In genomic region chr17:81537343-81537855, GRCh38 we compare ENCODE assay signal across 8 cellular contexts. TPM values are rescaled to one million over a fixed set of nuclear protein-coding genes. Genes with fewer than 3 reads are reported as not detected.
DNase-seq lines count a peak whose midpoint lies in the region; ATAC-seq, FAIRE-seq and TF ChIP-seq lines count a peak whose summit lies in the region.

No MANE protein-coding gene starts in this region.

- H3F3A ChIP-seq in SU-DHL-6 (ENCODE audit: insufficient read depth) = no peaks in the 10 kb centered on the region

- POLR2A ChIA-PET in HEK293 (lab: Yijun Ruan, JAX) = interaction anchor here (1.0 kb wide), 1 partner anchor 15 kb away, joined by 3 read pairs; no protein-coding TSS in a partner anchor
- POLR2A ChIA-PET in endothelial cell of umbilical vein (lab: Charles Lee) = no interaction called here

- H3K27ac Mint-ChIP-seq in osteocyte (ENCODE audit: unreplicated experiment) = no peak overlapping the region

- no peak for FAIRE-seq in endothelial cell of umbilical vein (lab: Jason Lieb, UNC)

- H3K27me3 ChIP-seq in SU-DHL-6 (ENCODE audit: low read length) (no peaks in the 10 kb centered on the region), endothelial cell of umbilical vein (ENCODE audit: control insufficient read depth in 2 of 2, insufficient read depth in 2 of 2, low read length in 2 of 2) (peaks cover 5 to 18% of the 10 kb centered on the region in 2 experiments)

- DNase-seq in COLO668 (lab: John Stamatoyannopoulos, UW; ENCODE audit: unreplicated experiment) = peak; percentile 86
- DNase-seq in endothelial cell of umbilical vein (ENCODE audit: low read depth, low spot score) = no peak
- no peak for DNase-seq in osteocyte (ENCODE audit: extremely low spot score, unreplicated experiment)
- DNase-seq in OCI-M1 (lab: John Stamatoyannopoulos, UW) = no peak
- no peak for DNase-seq in A172 (ENCODE audit: low spot score)

- H3K9ac ChIP-seq in SU-DHL-6 (ENCODE audit: low read length) (no peak overlapping the region), endothelial cell of umbilical vein (replicated peaks; ENCODE audit: extremely low read depth, insufficient read depth, low read length) (no peak overlapping the region)

- intact Hi-C loops in endothelial cell of umbilical vein (cut with micrococcal nuclease) = no loop called here

- no peaks in the 10 kb centered on the region for H3K27me3 Mint-ChIP-seq in osteocyte (ENCODE audit: unreplicated experiment)

- ATAC-seq in HG03175 (IDR thresholded peaks at IDR 0.05; ENCODE audit: unreplicated experiment) = no peak

- H3K4me2 ChIP-seq in SU-DHL-6 (ENCODE audit: low read depth, low read length, poor library complexity, severe bottlenecking) (no peak overlapping the region), endothelial cell of umbilical vein (ENCODE audit: insufficient read depth, low read length) (no peak overlapping the region)

- CTCF ChIA-PET in HEK293 (lab: Yijun Ruan, JAX) (interaction anchor here (0.6 to 1.6 kb wide), 6 partner anchors 15 to 464 kb away, joined by 3 to 9 read pairs (median 4); no protein-coding TSS in a partner anchor), endothelial cell of umbilical vein (lab: Charles Lee) (interaction anchor here (0.9 to 2.5 kb wide), 7 partner anchors 9 to 285 kb away, joined by 3 to 11 read pairs (median 6); no protein-coding TSS in a partner anchor)

- H3K36me3 ChIP-seq in HEK293 (ENCODE audit: control insufficient read depth in 2 of 2, insufficient read depth in 1 of 2, low read length in 2 of 2) (peaks cover 0 to 35% of the 10 kb centered on the region in 2 experiments; a peak in 2 of 3 replicates), SU-DHL-6 (ENCODE audit: low read length) (no peaks in the 10 kb centered on the region), endothelial cell of umbilical vein (ENCODE audit: control insufficient read depth in 2 of 2, extremely low read depth in 1 of 2, insufficient read depth in 2 of 2, low read length in 2 of 2) (peaks cover 0 to 15% of the 10 kb centered on the region in 2 experiments)

- H3K79me2 ChIP-seq in SU-DHL-6 (ENCODE audit: insufficient read depth, low read length) = no peaks in the 10 kb centered on the region
- H3K79me2 ChIP-seq in endothelial cell of umbilical vein (ENCODE audit: control insufficient read depth, insufficient read depth, low read length) = no peaks in the 10 kb centered on the region

- BruUV-seq in endothelial cell of umbilical vein (replicated peaks; lab: Mats Ljungman, UMichigan) = no TSS peak

- TF ChIP-seq POLR2A in endothelial cell of umbilical vein (IDR thresholded peaks at IDR 0.05; ENCODE audit: low read depth, low read length) = peak; percentile 18

- H3K27ac ChIP-seq in HEK293 (ENCODE audit: extremely low read depth, low read depth, low read length) = no peak overlapping the region
- H3K27ac ChIP-seq in SU-DHL-6 (ENCODE audit: low read depth, low read length) = no peak overlapping the region
- no peak overlapping the region for H3K27ac ChIP-seq in endothelial cell of umbilical vein (ENCODE audit: insufficient read depth, low read depth, low read length)

- H2AFZ ChIP-seq in SU-DHL-6 (ENCODE audit: low read depth, low read length, severe bottlenecking) (no peak overlapping the region), endothelial cell of umbilical vein (ENCODE audit: low read depth, low read length) (no peak overlapping the region)

- peaks cover 7% of the 10 kb centered on the region for H3K36me3 Mint-ChIP-seq in osteocyte (ENCODE audit: unreplicated experiment)

- H3K4me3 ChIP-seq in HEK293 (ENCODE audit: low read depth, low read length) (no peak overlapping the region), SU-DHL-6 (ENCODE audit: insufficient read depth, low read length, poor library complexity, severe bottlenecking) (no peak overlapping the region), endothelial cell of umbilical vein (replicated peaks in 1 of 3; ENCODE audit: insufficient read depth in 1 of 3, low read depth in 1 of 3, low read length in 3 of 3) (no peak overlapping the region)

- no peaks in the 10 kb centered on the region for H3K4me1 ChIP-seq in HEK293 (ENCODE audit: control insufficient read depth, insufficient read depth, low read length)
- peaks cover 3% of the 10 kb centered on the region for H3K4me1 ChIP-seq in endothelial cell of umbilical vein (ENCODE audit: control insufficient read depth, extremely low read depth, insufficient read depth, low read length)

- dilution Hi-C loops in endothelial cell of umbilical vein (cut with MboI; ENCODE audit: extremely low pct_ligation_motif_present, low sequenced_read_pairs) = no loop called here

- H4K20me1 ChIP-seq in SU-DHL-6 (ENCODE audit: low read depth, low read length) (no peaks in the 10 kb centered on the region; the same call in 1 of the 2 replicates), endothelial cell of umbilical vein (replicated peaks; ENCODE audit: control insufficient read depth, extremely low read depth, insufficient read depth, low read length) (no peaks in the 10 kb centered on the region)

- no peaks in the 10 kb centered on the region for H3K9me3 ChIP-seq in HEK293 (ENCODE audit: control insufficient read depth, insufficient read depth, low read depth, low read length)
- no peaks in the 10 kb centered on the region for H3K9me3 ChIP-seq in SU-DHL-6 (ENCODE audit: insufficient read depth, low read length)
- H3K9me3 ChIP-seq in endothelial cell of umbilical vein (replicated peaks; ENCODE audit: control insufficient read depth, insufficient read depth, low read length) = no peaks in the 10 kb centered on the region

- no peaks in the 10 kb centered on the region for H3K9me2 ChIP-seq in SU-DHL-6 (replicated peaks; ENCODE audit: insufficient read depth, low read length)

- no peaks in the 10 kb centered on the region for H3K9me3 Mint-ChIP-seq in osteocyte (ENCODE audit: unreplicated experiment)

- H3K4me3 Mint-ChIP-seq in osteocyte (ENCODE audit: unreplicated experiment) = no peak overlapping the region

- no peaks in the 10 kb centered on the region for H3K9me1 ChIP-seq in endothelial cell of umbilical vein (replicated peaks; ENCODE audit: control insufficient read depth, extremely low read depth, insufficient read depth, low read length)

- H3K4me1 Mint-ChIP-seq in osteocyte (ENCODE audit: unreplicated experiment) = peaks cover 8% of the 10 kb centered on the region

- TF ChIP-seq CTCF in HEK293 (tag by site-specific recombination; IDR thresholded peaks at IDR 0.05) = peak; percentile 75
- TF ChIP-seq CTCF in SU-DHL-6 (IDR thresholded peaks at IDR 0.05; ENCODE audit: insufficient read depth, low read length, poor library complexity, severe bottlenecking) = peak; percentile 30
- TF ChIP-seq CTCF in endothelial cell of umbilical vein (IDR thresholded peaks at IDR 0.05; ENCODE audit: extremely low read depth in 1 of 2, insufficient read depth in 1 of 2, low read depth in 1 of 2, low read length in 2 of 2) = peak; percentile 58 to 74
- TF ChIP-seq CTCF in osteocyte (IDR thresholded peaks at IDR 0.05) = peak; percentile 52

TF ChIP-seq in HEK293, 187 proteins besides CTCF, POLR2A, EP300 and RAD21 (continues in another document):
- no peak for TF ChIP-seq GLI2 (tag by site-specific recombination; IDR thresholded peaks at IDR 0.05; ENCODE audit: borderline replicate concordance, low read depth)

TF ChIP-seq in endothelial cell of umbilical vein, 7 proteins besides CTCF, POLR2A, EP300 and RAD21 (continues in another document):
- no peak for TF ChIP-seq EZH2 (IDR thresholded peaks at IDR 0.05; ENCODE audit: borderline replicate concordance, low read depth, low read length, severe bottlenecking)
- no peak for TF ChIP-seq MYC (IDR thresholded peaks at IDR 0.05; ENCODE audit: low read depth, low read length)
- TF ChIP-seq, protein P1, sequence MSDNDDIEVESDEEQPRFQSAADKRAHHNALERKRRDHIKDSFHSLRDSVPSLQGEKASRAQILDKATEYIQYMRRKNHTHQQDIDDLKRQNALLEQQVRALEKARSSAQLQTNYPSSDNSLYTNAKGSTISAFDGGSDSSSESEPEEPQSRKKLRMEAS (IDR thresholded peaks at IDR 0.05; ENCODE audit: insufficient read depth, insufficient read length) = no peak
- no peak for TF ChIP-seq JUN (IDR thresholded peaks at IDR 0.05; ENCODE audit: borderline replicate concordance, insufficient read depth, insufficient read length, low read depth)

RNA-seq across cellular contexts. Expression of gene FSCN2, which starts 9.2 kb away (rescaled TPM):
- total RNA-seq in endothelial cell of umbilical vein (0.58 and 0.71 TPM in 2 replicates), osteocyte (3.0 and 3.7 TPM in 2 replicates)
- 0.32 and 0.46 TPM in 2 replicates for polyA plus RNA-seq in endothelial cell of umbilical vein
- polyA plus RNA-seq in endothelial cell of umbilical vein (2011; cell fraction: cytosol; rRNA removed) = 0.06 and 0.10 TPM in 2 replicates
- polyA plus RNA-seq in endothelial cell of umbilical vein (2011; cell fraction: nucleus; rRNA removed) = 0.43 and 0.87 TPM in 2 replicates
- 0.12 and 0.25 TPM in 2 replicates for polyA plus RNA-seq in endothelial cell of umbilical vein (2012)
- polyA minus RNA-seq in endothelial cell of umbilical vein = 0.41 TPM in 1 of 2 replicates, not detected in the other
- polyA minus RNA-seq in endothelial cell of umbilical vein (2011; cell fraction: cytosol; rRNA and poly(A)+ RNA removed) = 1.1 TPM
- 0.67 and 1.4 TPM in 2 replicates for polyA minus RNA-seq in endothelial cell of umbilical vein (2011; cell fraction: nucleus; rRNA and poly(A)+ RNA removed)
- 0.81 and 1.7 TPM in 2 replicates for total RNA-seq in A172 (2014; rRNA removed; shearing (Covaris generic))

RNA-seq across cellular contexts. Expression of gene FAAP100, which starts 14.8 kb away (rescaled TPM):
- 50.2 and 54.3 TPM in 2 replicates for total RNA-seq in endothelial cell of umbilical vein
- polyA plus RNA-seq in endothelial cell of umbilical vein = 35.4 and 40.4 TPM in 2 replicates
- 18.0 and 31.7 TPM in 2 replicates for polyA plus RNA-seq in endothelial cell of umbilical vein (2011; cell fraction: cytosol; rRNA removed)
- polyA plus RNA-seq in endothelial cell of umbilical vein (2011; cell fraction: nucleus; rRNA removed) = 58.5 and 65.6 TPM in 2 replicates
- polyA plus RNA-seq in endothelial cell of umbilical vein (2012) = 17.9 and 28.1 TPM in 2 replicates
- 21.6 and 30.8 TPM in 2 replicates for polyA minus RNA-seq in endothelial cell of umbilical vein
- 7.8 TPM for polyA minus RNA-seq in endothelial cell of umbilical vein (2011; cell fraction: cytosol; rRNA and poly(A)+ RNA removed)
- 34.6 and 44.7 TPM in 2 replicates for polyA minus RNA-seq in endothelial cell of umbilical vein (2011; cell fraction: nucleus; rRNA and poly(A)+ RNA removed)
- 63.0 and 64.6 TPM in 2 replicates for total RNA-seq in osteocyte
- 29.7 and 39.9 TPM in 2 replicates for total RNA-seq in A172 (2014; rRNA removed; shearing (Covaris generic))

RNA-seq across cellular contexts. Expression of gene ACTG1, which starts 24.8 kb away (rescaled TPM):
- total RNA-seq in endothelial cell of umbilical vein (6,127 and 6,180 TPM in 2 replicates), osteocyte (4,236 and 4,267 TPM in 2 replicates)
- 7,850 and 10,663 TPM in 2 replicates for polyA plus RNA-seq in endothelial cell of umbilical vein
- polyA plus RNA-seq in endothelial cell of umbilical vein (2011; cell fraction: cytosol; rRNA removed) = 8,486 and 8,491 TPM in 2 replicates
- polyA plus RNA-seq in endothelial cell of umbilical vein (2011; cell fraction: nucleus; rRNA removed) = 3,539 and 4,015 TPM in 2 replicates
- 6,029 and 7,831 TPM in 2 replicates for polyA plus RNA-seq in endothelial cell of umbilical vein (2012)
- polyA minus RNA-seq in endothelial cell of umbilical vein = 1,957 and 3,242 TPM in 2 replicates
- 776 TPM for polyA minus RNA-seq in endothelial cell of umbilical vein (2011; cell fraction: cytosol; rRNA and poly(A)+ RNA removed)
- polyA minus RNA-seq in endothelial cell of umbilical vein (2011; cell fraction: nucleus; rRNA and poly(A)+ RNA removed) = 664 and 1,635 TPM in 2 replicates
- total RNA-seq in A172 (2014; rRNA removed; shearing (Covaris generic)) = 5,134 and 6,456 TPM in 2 replicates
